15 cellular contexts compared by ENCODE assay signal in the genomic region with DNA sequence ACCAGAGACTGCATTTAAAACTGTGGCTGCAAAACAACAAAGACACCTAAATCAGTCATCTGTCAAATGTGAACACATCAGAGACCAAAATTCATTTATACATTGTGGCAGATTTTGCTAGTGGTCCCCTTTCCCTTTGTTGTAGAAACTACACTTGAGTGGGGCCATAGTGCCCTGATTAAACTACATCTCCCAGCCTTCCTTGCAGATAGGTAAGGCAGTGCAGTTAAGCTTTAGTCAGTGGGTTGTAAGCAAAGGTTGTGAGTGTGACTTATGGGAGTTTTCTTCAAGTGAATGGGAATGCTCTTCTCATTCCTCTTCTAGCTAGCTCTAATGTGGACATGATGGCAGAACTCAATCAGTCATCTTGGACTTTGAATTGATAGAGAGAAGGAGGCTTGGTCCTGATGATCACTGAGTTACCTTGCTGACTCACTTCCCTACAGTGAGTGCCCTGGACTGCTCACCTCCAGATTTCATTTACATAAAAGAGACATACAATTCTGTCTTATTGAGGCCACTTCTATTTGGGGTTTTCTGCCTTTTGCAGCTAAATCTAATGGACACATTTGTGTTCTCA. TPM values are rescaled to one million over a fixed set of nuclear protein-coding genes. Genes with fewer than 3 reads are reported as not detected.
DNase-seq lines count a peak whose midpoint lies in the region; ATAC-seq, FAIRE-seq and TF ChIP-seq lines count a peak whose summit lies in the region.
"Had no signal": no experiment of that assay in that cellular context is flagged by ENCODE, and none has a peak within 500 bp of the region (broad histone marks: within the 10 kb centered on the region; RNA-seq: fewer than 3 reads in every experiment).

No MANE protein-coding gene starts in this region.

- H3K4me2 ChIP-seq in GM23248 (ENCODE audit: unreplicated experiment), result no peak overlapping the region

- H3K27me3 Mint-ChIP-seq in activated T-helper 17 cell treated with anti-CD3 and anti-CD28 coated beads, Interleukin-2, amount 50 U/mL, for 72 hours, result no peaks in the 10 kb centered on the region
- H3K27me3 Mint-ChIP-seq: brain; effector memory CD8-positive, alpha-beta T cell had no signal

- FAIRE-seq in small intestine (lab: Jason Lieb, UNC), result no peak

- H3K9ac ChIP-seq in GM23248, result no peak overlapping the region

- no peaks in the 10 kb centered on the region for H3K9me2 ChIP-seq in GM23248 (ENCODE audit: insufficient read depth)

- H3K4me1 ChIP-seq in small intestine (ENCODE audit: control insufficient read depth in 2 of 2, insufficient read depth in 1 of 2, low read depth in 1 of 2, low read length in 1 of 2) (no peaks in the 10 kb centered on the region), GM23248 (ENCODE audit: insufficient read depth) (peaks cover 30% of the 10 kb centered on the region)

- DNase-seq in small intestine (peak; percentile 72), HCEC 1CT (no peak), NCI-H82 (lab: John Stamatoyannopoulos, UW) (no peak), G401 (ENCODE audit: low spot score) (no peak), GM23248 (no peak)
- DNase-seq: activated CD4-positive, alpha-beta T cell treated with anti-CD3 and anti-CD28 coated beads, Interleukin-2, amount 50 U/mL, for 4 hours; activated effector memory CD4-positive, alpha-beta T cell treated with Interleukin-2 at 50 U/mL for 16 hours; effector memory CD8-positive, alpha-beta T cell; natural killer cell; OCI-M1 had no signal

- no peak overlapping the region for H3K27ac ChIP-seq in small intestine (ENCODE audit: low read depth in 1 of 2, low read length in 1 of 2)
- H3K27ac ChIP-seq in GM23248, result no peak overlapping the region

- H3K4me1 Mint-ChIP-seq in activated T-helper 17 cell treated with anti-CD3 and anti-CD28 coated beads, Interleukin-2, amount 50 U/mL, for 72 hours, result peaks cover 4% of the 10 kb centered on the region

- peaks cover 34% of the 10 kb centered on the region for H3F3A ChIP-seq in GM23248 (ENCODE audit: insufficient read depth)

- no peak overlapping the region for H2AFZ ChIP-seq in GM23248

- no peak overlapping the region for H3K4me3 ChIP-seq in small intestine (ENCODE audit: low read depth in 1 of 2, low read length in 2 of 2)
- no peak overlapping the region for H3K4me3 ChIP-seq in GM23248

- in situ Hi-C loops in G401 (cut with HindIII; ENCODE audit: low sequenced_read_pairs), result no loop called here
- in situ Hi-C loops in GM23248 (cut with MboI), result no loop called here

- H3K36me3 Mint-ChIP-seq in activated T-helper 17 cell treated with anti-CD3 and anti-CD28 coated beads, Interleukin-2, amount 50 U/mL, for 72 hours (ENCODE audit: low read depth), result no peaks in the 10 kb centered on the region
- H3K36me3 Mint-ChIP-seq: brain, natural killer cell had no signal

- H3K9me3 ChIP-seq in small intestine (ENCODE audit: control insufficient read depth, low read depth) (no peaks in the 10 kb centered on the region), GM23248 (ENCODE audit: low read depth) (no peaks in the 10 kb centered on the region)

- peak; percentile 21 for ATAC-seq in HG02981 (IDR thresholded peaks at IDR 0.05; ENCODE audit: unreplicated experiment)
- peak; percentile 25 for ATAC-seq in activated T-helper 17 cell treated with anti-CD3 and anti-CD28 coated beads, Interleukin-2, amount 50 U/mL, for 72 hours (replicated peaks)
- ATAC-seq: effector memory CD8-positive, alpha-beta T cell had no signal

- no peaks in the 10 kb centered on the region for H4K20me1 ChIP-seq in GM23248 (ENCODE audit: insufficient read depth)

- H3K9me3 Mint-ChIP-seq in activated T-helper 17 cell treated with anti-CD3 and anti-CD28 coated beads, Interleukin-2, amount 50 U/mL, for 72 hours, result no peaks in the 10 kb centered on the region
- H3K9me3 Mint-ChIP-seq: effector memory CD8-positive, alpha-beta T cell; natural killer cell had no signal

- 0 out of 2 replicates have a peak, but pooled peaks cover 2% of the 10 kb centered on the region for H3K79me2 ChIP-seq in GM23248 (ENCODE audit: insufficient read depth)

- no peaks in the 10 kb centered on the region for H3K36me3 ChIP-seq in small intestine (ENCODE audit: control insufficient read depth in 2 of 2, insufficient read depth in 2 of 2, low read length in 2 of 2)
- no peaks in the 10 kb centered on the region for H3K36me3 ChIP-seq in GM23248 (ENCODE audit: low read depth)

- peak; percentile 13 for TF ChIP-seq POLR2A in GM19099 (IDR thresholded peaks at IDR 0.05; ENCODE audit: extremely low read depth, insufficient read length, low read depth)

- no peaks in the 10 kb centered on the region for H3K27me3 ChIP-seq in small intestine (ENCODE audit: control insufficient read depth in 2 of 2, insufficient read depth in 2 of 2, low read length in 2 of 2)
- no peaks in the 10 kb centered on the region for H3K27me3 ChIP-seq in GM23248 (replicated peaks; ENCODE audit: insufficient read depth)

- H3K27ac Mint-ChIP-seq in activated T-helper 17 cell treated with anti-CD3 and anti-CD28 coated beads, Interleukin-2, amount 50 U/mL, for 72 hours, result peak overlapping the region; percentile 28
- H3K27ac Mint-ChIP-seq: effector memory CD8-positive, alpha-beta T cell; natural killer cell had no signal

- H3K4me3 Mint-ChIP-seq in activated T-helper 17 cell treated with anti-CD3 and anti-CD28 coated beads, Interleukin-2, amount 50 U/mL, for 72 hours, result no peak overlapping the region
- H3K4me3 Mint-ChIP-seq: brain; CD14-positive monocyte; effector memory CD8-positive, alpha-beta T cell; natural killer cell had no signal

RNA-seq across cellular contexts. Expression of a gene that starts 35.2 kb away (rescaled TPM):
- total RNA-seq in activated T-helper 17 cell treated with anti-CD3 and anti-CD28 coated beads, Interleukin-2, amount 50 U/mL, for 72 hours, result under 1 TPM in 1 of 2 donors, not detected in 1; 0.26 TPM
- polyA plus RNA-seq in small intestine (100 to 1,000 TPM in 1 of 3 donors, 10 to 100 TPM in 1, 1 to 10 TPM in 1; 9.6 to 242 (median 29.2) TPM), GM23248 (2016; fragmentation: Nextera tagmentation; extraction: Ambion mirVana) (20,092 and 20,398 TPM in 2 replicates)
- total RNA-seq in G401 (2014; rRNA removed; shearing (Covaris generic)), result 194 and 247 TPM in 2 replicates
- 5,563 and 6,520 TPM in 2 replicates for total RNA-seq in GM23248 (2014; rRNA removed; shearing (Covaris generic))

RNA-seq across cellular contexts. Expression of a gene that starts 36.5 kb away (rescaled TPM):
- total RNA-seq in activated T-helper 17 cell treated with anti-CD3 and anti-CD28 coated beads, Interleukin-2, amount 50 U/mL, for 72 hours, result 10 to 100 TPM; 41.8 to 87.8 TPM
- polyA plus RNA-seq in small intestine, result 100 to 1,000 TPM; 187 to 327 (median 326) TPM
- total RNA-seq in G401 (2014; rRNA removed; shearing (Covaris generic)), result 53.7 and 112 TPM in 2 replicates
- 52.2 and 126 TPM in 2 replicates for total RNA-seq in GM23248 (2014; rRNA removed; shearing (Covaris generic))
- 278 and 296 TPM in 2 replicates for polyA plus RNA-seq in GM23248 (2016; fragmentation: Nextera tagmentation; extraction: Ambion mirVana)

RNA-seq across cellular contexts. Expression of a gene that starts 49.9 kb away (rescaled TPM):
- total RNA-seq in activated T-helper 17 cell treated with anti-CD3 and anti-CD28 coated beads, Interleukin-2, amount 50 U/mL, for 72 hours, result 100 to 1,000 TPM; 149 to 251 TPM
- 10 to 100 TPM; 11.9 to 36.8 (median 15.2) TPM for polyA plus RNA-seq in small intestine
- total RNA-seq in G401 (2014; rRNA removed; shearing (Covaris generic)), result 87.3 and 132 TPM in 2 replicates
- 134 and 153 TPM in 2 replicates for total RNA-seq in GM23248 (2014; rRNA removed; shearing (Covaris generic))
- polyA plus RNA-seq in GM23248 (2016; fragmentation: Nextera tagmentation; extraction: Ambion mirVana), result 189 and 190 TPM in 2 replicates

Comparison
In these comparisons a context has a peak if more than half of its experiments do, and no peak if none do; other contexts are left out.
1. RNA of a gene that starts 35.2 kb away (total RNA-seq): 5,563 to 6,520 TPM in GM23248 and 194 to 247 TPM in G401; 0.26 TPM in activated T-helper 17 cell treated with anti-CD3 and anti-CD28 coated beads, Interleukin-2, amount 50 U/mL, for 72 hours; every median in the first group is over 100 times any median in the second.